ENCODE assay signal across 7 cellular contexts in the genomic region with DNA sequence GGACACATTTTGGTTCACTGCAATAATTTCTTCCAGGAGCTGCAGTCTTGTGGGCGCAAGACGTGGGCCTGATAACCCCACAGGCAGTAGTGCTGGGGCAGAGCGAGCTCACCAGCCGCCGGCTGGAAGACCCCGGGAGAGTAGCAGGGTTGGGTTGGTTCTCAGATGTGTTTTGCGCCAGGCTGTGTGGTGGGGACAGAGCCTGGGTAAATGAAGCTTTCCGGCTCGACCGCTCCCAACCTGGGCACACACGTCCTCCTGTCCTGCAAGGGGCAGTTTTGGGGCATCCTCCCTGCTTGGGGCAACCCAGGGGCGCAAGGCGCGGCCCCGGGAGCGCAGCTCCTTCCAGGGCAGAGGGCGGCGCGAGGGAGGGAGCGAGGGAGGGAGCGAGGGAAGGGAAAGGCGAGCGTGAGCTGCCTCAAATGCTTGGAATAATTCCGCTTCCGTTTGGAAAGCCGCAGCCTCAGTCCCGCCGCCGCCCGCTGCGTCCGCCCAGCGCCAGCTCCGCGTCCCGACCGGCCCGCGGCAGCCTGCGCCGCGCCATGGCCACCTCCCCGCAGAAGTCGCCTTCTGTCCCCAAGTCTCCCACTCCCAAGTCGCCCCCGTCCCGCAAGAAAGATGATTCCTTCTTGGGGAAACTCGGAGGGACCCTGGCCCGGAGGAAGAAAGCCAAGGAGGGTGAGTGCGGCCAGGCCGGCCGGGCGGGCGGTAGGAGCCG. TPM values are rescaled to one million over a fixed set of nuclear protein-coding genes. Genes with fewer than 3 reads are reported as not detected.
A peak's percentile ranks its signal among the peaks of the same experiment; 100 is the strongest.
DNase-seq lines count a peak whose midpoint lies in the region; ATAC-seq and TF ChIP-seq lines count a peak whose summit lies in the region.

A gene with protein sequence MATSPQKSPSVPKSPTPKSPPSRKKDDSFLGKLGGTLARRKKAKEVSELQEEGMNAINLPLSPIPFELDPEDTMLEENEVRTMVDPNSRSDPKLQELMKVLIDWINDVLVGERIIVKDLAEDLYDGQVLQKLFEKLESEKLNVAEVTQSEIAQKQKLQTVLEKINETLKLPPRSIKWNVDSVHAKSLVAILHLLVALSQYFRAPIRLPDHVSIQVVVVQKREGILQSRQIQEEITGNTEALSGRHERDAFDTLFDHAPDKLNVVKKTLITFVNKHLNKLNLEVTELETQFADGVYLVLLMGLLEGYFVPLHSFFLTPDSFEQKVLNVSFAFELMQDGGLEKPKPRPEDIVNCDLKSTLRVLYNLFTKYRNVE (plus strand): TSS at position 466 of the 718 bp plus-strand sequence. CDS start 77 bp downstream, at position 543.

- H3K4me1 Mint-ChIP-seq in type B pancreatic cell (ENCODE audit: unreplicated experiment) = peaks cover 18% of the 10 kb centered on the region

- H3K36me3 ChIP-seq in SJCRH30 = no peaks in the 10 kb centered on the region
- no peaks in the 10 kb centered on the region for H3K36me3 ChIP-seq in endocrine pancreas (ENCODE audit: control insufficient read depth, insufficient read depth, low read length)
- no peaks in the 10 kb centered on the region for H3K36me3 ChIP-seq in lower lobe of right lung

- TF ChIP-seq CTCF in lower lobe of right lung (IDR thresholded peaks at IDR 0.05) (no peak), type B pancreatic cell (conservative IDR thresholded peaks at IDR 0.05) (no peak)

- peaks cover 3% of the 10 kb centered on the region; the same call in 1 of the 2 replicates for H3K9me3 ChIP-seq in SJCRH30 (replicated peaks)
- H3K9me3 ChIP-seq in endocrine pancreas (ENCODE audit: control insufficient read depth, low read length) = no peaks in the 10 kb centered on the region
- no peaks in the 10 kb centered on the region for H3K9me3 ChIP-seq in lower lobe of right lung

- H3K36me3 Mint-ChIP-seq in type B pancreatic cell = peaks cover 3% of the 10 kb centered on the region

- H3K27me3 ChIP-seq in SJCRH30 (no peaks in the 10 kb centered on the region), endocrine pancreas (ENCODE audit: control insufficient read depth, insufficient read depth, low read length) (no peaks in the 10 kb centered on the region), lower lobe of right lung (ENCODE audit: low read depth) (no peaks in the 10 kb centered on the region)

- H3K4me1 ChIP-seq in SJCRH30 (peaks cover 6% of the 10 kb centered on the region; the same call in 1 of the 2 replicates), endocrine pancreas (ENCODE audit: control insufficient read depth, insufficient read depth, low read length) (no peaks in the 10 kb centered on the region), lower lobe of right lung (peaks cover 15% of the 10 kb centered on the region)

- DNase-seq in HCEC 1CT (peak; percentile 82), SJCRH30 (peak; percentile 88 to 91), lower lobe of right lung (peak; percentile 75), type B pancreatic cell (ENCODE audit: extremely low spot score, unreplicated experiment) (peak; percentile 79), NCI-H187 (lab: John Stamatoyannopoulos, UW) (no peak)
- no peak for DNase-seq in stimulated activated CD8-positive, alpha-beta memory T cell treated with anti-CD3 and anti-CD28 coated beads, Interleukin-4, amount 100 ng/mL, for 48 hours

- peak within 1 kb of the TSS; percentile 85 for H3K9ac ChIP-seq in endocrine pancreas (ENCODE audit: control insufficient read depth, insufficient read depth, low read length)

- H3K27me3 Mint-ChIP-seq in type B pancreatic cell = no peaks in the 10 kb centered on the region

- peak within 1 kb of the TSS; percentile 95 for H3K27ac Mint-ChIP-seq in type B pancreatic cell

- intact Hi-C loops in lower lobe of right lung (cut with DNase I) = no loop called here

- ATAC-seq in lower lobe of right lung = peak; percentile 80 to 82

- H3K9me3 Mint-ChIP-seq in type B pancreatic cell = no peaks in the 10 kb centered on the region

- H3K4me3 Mint-ChIP-seq in type B pancreatic cell = peak within 1 kb of the TSS; percentile 98

- H3K4me3 ChIP-seq in SJCRH30 (peak within 1 kb of the TSS; percentile 95), endocrine pancreas (ENCODE audit: control insufficient read depth, insufficient read depth, low read length) (peak within 1 kb of the TSS; percentile 77), lower lobe of right lung (peak within 1 kb of the TSS; percentile 64)

- H3K27ac ChIP-seq in SJCRH30 (peak within 1 kb of the TSS; percentile 86), lower lobe of right lung (peak within 1 kb of the TSS; percentile 96)

RNA-seq across cellular contexts. Expression of the gene that starts here (rescaled TPM):
- 43.9 and 45.0 TPM in 2 replicates for total RNA-seq in SJCRH30 (2014; rRNA removed; shearing (Covaris generic))
- 58.3 TPM for total RNA-seq in lower lobe of right lung
- total RNA-seq in type B pancreatic cell (ENCODE audit: low replicate concordance) = 32.3 and 49.4 TPM in 2 replicates

Comparison
In these comparisons a context has a peak if more than half of its experiments do, and no peak if none do; other contexts are left out.
1. DNase-seq: peak in HCEC 1CT (single experiment), SJCRH30 (2 of 2), lower lobe of right lung (single experiment) and type B pancreatic cell (single experiment); none in NCI-H187 (0 of 2) and stimulated activated CD8-positive, alpha-beta memory T cell treated with anti-CD3 and anti-CD28 coated beads, Interleukin-4, amount 100 ng/mL, for 48 hours (single experiment).
2. Peak in every context shown above with its lines, with median percentiles within 50 percentile points of each other: H3K4me3 ChIP-seq.